Comparison of ENCODE assay signal across 8 cellular contexts in genomic region chr16:86874141-86874540, GRCh38.
DNase-seq lines count a peak whose midpoint lies in the region; ATAC-seq and TF ChIP-seq lines count a peak whose summit lies in the region.

No MANE protein-coding gene starts in this region.

- no peak overlapping the region for H3K4me2 ChIP-seq in osteoblast (ENCODE audit: insufficient read depth, low read length)

- H3K9me3 ChIP-seq in ascending aorta (no peaks in the 10 kb centered on the region), osteoblast (ENCODE audit: low read depth, low read length) (peaks cover 1% of the 10 kb centered on the region), uterus (no peaks in the 10 kb centered on the region)

- H4K20me1 ChIP-seq in osteoblast (ENCODE audit: insufficient read depth, low read length): no peaks in the 10 kb centered on the region

- no peak overlapping the region for H2AFZ ChIP-seq in osteoblast (ENCODE audit: low read length)

- H3K27ac ChIP-seq in ascending aorta: no peak overlapping the region
- H3K27ac ChIP-seq in osteoblast (ENCODE audit: low read depth, low read length): no peak overlapping the region
- H3K27ac ChIP-seq in uterus: no peak overlapping the region

- no peak for ATAC-seq in HG02870 (IDR thresholded peaks at IDR 0.05; ENCODE audit: unreplicated experiment)
- ATAC-seq in HG03565 (IDR thresholded peaks at IDR 0.05; ENCODE audit: unreplicated experiment): no peak

- H3K27me3 ChIP-seq in ascending aorta: no peaks in the 10 kb centered on the region
- peaks cover 17% of the 10 kb centered on the region for H3K27me3 ChIP-seq in osteoblast (ENCODE audit: insufficient read depth, low read length)
- peaks cover 0 to 15% of the 10 kb centered on the region in 2 donors for H3K27me3 ChIP-seq in uterus

- TF ChIP-seq CTCF in GM12864 (IDR thresholded peaks at IDR 0.05; ENCODE audit: low read depth, low read length, missing control alignments) (peak; percentile 83), ascending aorta (IDR thresholded peaks at IDR 0.05) (peak in 2 of 3 experiments; percentile 21 to 42), osteoblast (IDR thresholded peaks at IDR 0.05; ENCODE audit: extremely low read depth, low read depth, low read length) (peak; percentile 75), uterus (IDR thresholded peaks at IDR 0.05) (no peak)

- no peak for DNase-seq in GM12864 (ENCODE audit: low read depth)
- peak; percentile 24 for DNase-seq in LoVo (ENCODE audit: low spot score)
- DNase-seq in ascending aorta (ENCODE audit: low spot score in 2 of 2): no peak
- peak; percentile 47 for DNase-seq in osteoblast (ENCODE audit: insufficient read length, low spot score, missing footprints)
- no peak for DNase-seq in uterus
- DNase-seq in NCI-H1105 treated with DMSO at 0.1 percent for 48 hours (lab: John Stamatoyannopoulos, UW): no peak

- no peaks in the 10 kb centered on the region for H3K79me2 ChIP-seq in osteoblast (ENCODE audit: insufficient read depth, low read length)

- H3K4me1 ChIP-seq in ascending aorta: no peaks in the 10 kb centered on the region
- no peaks in the 10 kb centered on the region for H3K4me1 ChIP-seq in osteoblast (ENCODE audit: insufficient read depth, low read length)
- no peaks in the 10 kb centered on the region for H3K4me1 ChIP-seq in uterus

- H3K4me3 ChIP-seq in GM12864 (ENCODE audit: low read depth, low read length) (no peak overlapping the region), ascending aorta (no peak overlapping the region), osteoblast (ENCODE audit: insufficient read depth, low read length) (no peak overlapping the region), uterus (no peak overlapping the region)

- no peak for TF ChIP-seq POLR2A in uterus (IDR thresholded peaks at IDR 0.05)

- intact Hi-C loops in ascending aorta (cut with DNase I): no loop called here
- intact Hi-C loops in uterus (cut with DNase I; ENCODE audit: low total_unique reads): no loop called here

- H3K36me3 ChIP-seq in ascending aorta (no peaks in the 10 kb centered on the region), osteoblast (ENCODE audit: insufficient read depth, low read length) (no peaks in the 10 kb centered on the region), uterus (no peaks in the 10 kb centered on the region)

Comparison
In these comparisons a context has a peak if more than half of its experiments do, and no peak if none do; other contexts are left out.
1. DNase-seq: peak in LoVo (single experiment) and osteoblast (single experiment); none in GM12864 (single experiment), ascending aorta (0 of 2), uterus (0 of 2) and NCI-H1105 treated with DMSO at 0.1 percent for 48 hours (single experiment).
2. CTCF ChIP-seq: peak in GM12864 (single experiment), ascending aorta (2 of 3) and osteoblast (single experiment); none in uterus (0 of 4).